Comparison of ENCODE assay signal across 26 cellular contexts in the genomic region with DNA sequence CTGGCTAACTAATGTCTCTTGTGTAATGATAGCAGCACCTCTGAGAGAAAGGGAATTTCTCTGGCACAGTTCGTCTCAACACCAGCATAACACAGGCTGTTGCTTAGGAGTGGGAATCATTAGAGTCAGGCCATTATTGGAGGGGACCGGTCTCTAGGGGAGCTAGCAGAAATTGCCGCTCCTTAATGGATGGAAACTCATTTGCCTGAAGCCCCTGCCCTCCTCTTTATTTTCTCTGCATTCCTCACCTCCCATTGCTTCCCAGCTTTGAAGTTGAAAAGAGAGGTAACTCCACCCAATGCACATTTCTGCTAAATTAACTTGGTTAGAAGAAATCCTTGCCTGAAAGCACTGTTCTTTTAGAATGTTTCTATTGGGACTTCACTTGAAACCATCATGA. TPM values are rescaled to one million over a fixed set of nuclear protein-coding genes. Genes with fewer than 3 reads are reported as not detected.
"Had no signal": no experiment of that assay in that cellular context is flagged by ENCODE, and none has a peak within 500 bp of the region (broad histone marks: within the 10 kb centered on the region; RNA-seq: fewer than 3 reads in every experiment).

No MANE protein-coding gene starts in this region.

- H3K9me3 ChIP-seq: colonic mucosa, gastrocnemius medialis, heart left ventricle, left ventricle myocardium inferior, spleen, tibial nerve, uterus had no signal

- H3K4me1 Mint-ChIP-seq: activated CD8-positive, alpha-beta memory T cell treated with anti-CD3 and anti-CD28 coated beads, Interleukin-2, amount 10 ng/mL, durations not matched to agents 7 days and 5 days; activated naive CD8-positive, alpha-beta T cell treated with anti-CD3 and anti-CD28 coated beads, Interleukin-2, amount 50 U/mL, for 24 hours; immature natural killer cell had no signal

- H3K27me3 ChIP-seq: colonic mucosa, gastrocnemius medialis, heart left ventricle, spleen, tibial nerve, uterus had no signal

- H3K27me3 Mint-ChIP-seq: activated CD4-positive, alpha-beta memory T cell treated with anti-CD3 and anti-CD28 coated beads, Interleukin-2, amount 10 ng/mL, durations not matched to agents 7 days and 5 days; activated CD8-positive, alpha-beta memory T cell treated with anti-CD3 and anti-CD28 coated beads, Interleukin-2, amount 10 ng/mL, durations not matched to agents 7 days and 5 days; activated naive CD8-positive, alpha-beta T cell treated with anti-CD3 and anti-CD28 coated beads, Interleukin-2, amount 50 U/mL, for 24 hours; activated T-helper 17 cell treated with anti-CD3 and anti-CD28 coated beads, Interleukin-2, amount 50 U/mL, for 72 hours; central memory CD8-positive, alpha-beta T cell; memory B cell; naive thymus-derived CD4-positive, alpha-beta T cell had no signal

- H3K27ac Mint-ChIP-seq: activated CD4-positive, alpha-beta memory T cell treated with anti-CD3 and anti-CD28 coated beads, Interleukin-2, amount 10 ng/mL, durations not matched to agents 7 days and 5 days; activated CD8-positive, alpha-beta memory T cell treated with anti-CD3 and anti-CD28 coated beads, Interleukin-2, amount 10 ng/mL, durations not matched to agents 7 days and 5 days; activated naive CD8-positive, alpha-beta T cell treated with anti-CD3 and anti-CD28 coated beads, Interleukin-2, amount 50 U/mL, for 24 hours; activated T-helper 17 cell treated with anti-CD3 and anti-CD28 coated beads, Interleukin-2, amount 50 U/mL, for 72 hours; immature natural killer cell; memory B cell; naive thymus-derived CD4-positive, alpha-beta T cell had no signal

- H3K27ac ChIP-seq: colonic mucosa, gastrocnemius medialis, heart left ventricle, left ventricle myocardium inferior, spleen, tibial nerve, uterus had no signal

- H3K36me3 ChIP-seq: colonic mucosa, gastrocnemius medialis, uterus had no signal

- H3K4me3 Mint-ChIP-seq: activated CD4-positive, alpha-beta memory T cell treated with anti-CD3 and anti-CD28 coated beads, Interleukin-2, amount 10 ng/mL, durations not matched to agents 7 days and 5 days; activated CD8-positive, alpha-beta memory T cell treated with anti-CD3 and anti-CD28 coated beads, Interleukin-2, amount 10 ng/mL, durations not matched to agents 7 days and 5 days; activated naive CD8-positive, alpha-beta T cell treated with anti-CD3 and anti-CD28 coated beads, Interleukin-2, amount 50 U/mL, for 24 hours; activated T-helper 17 cell treated with anti-CD3 and anti-CD28 coated beads, Interleukin-2, amount 50 U/mL, for 72 hours; central memory CD8-positive, alpha-beta T cell; immature natural killer cell; memory B cell; naive thymus-derived CD4-positive, alpha-beta T cell had no signal

- ATAC-seq: activated CD8-positive, alpha-beta memory T cell treated with anti-CD3 and anti-CD28 coated beads, Interleukin-2, amount 10 ng/mL, durations not matched to agents 7 days and 5 days; activated naive CD8-positive, alpha-beta T cell treated with anti-CD3 and anti-CD28 coated beads, Interleukin-2, amount 50 U/mL, for 24 hours; activated T-helper 17 cell treated with anti-CD3 and anti-CD28 coated beads, Interleukin-2, amount 50 U/mL, for 72 hours; esophagus mucosa; gastrocnemius medialis; heart left ventricle; naive thymus-derived CD4-positive, alpha-beta T cell had no signal

- H3K4me3 ChIP-seq: colonic mucosa, gastrocnemius medialis, heart left ventricle, left ventricle myocardium inferior, spleen, tibial nerve, uterus had no signal

- DNase-seq: activated CD4-positive, alpha-beta memory T cell treated with anti-CD3 and anti-CD28 coated beads, Interleukin-2, amount 10 ng/mL, durations not matched to agents 7 days and 5 days; activated CD4-positive, alpha-beta T cell treated with anti-CD3 and anti-CD28 coated beads for 48 hours; activated CD4-positive, CD25-positive, alpha-beta regulatory T cell; activated CD8-positive, alpha-beta memory T cell treated with anti-CD3 and anti-CD28 coated beads, Interleukin-2, amount 10 ng/mL, durations not matched to agents 7 days and 5 days; activated naive CD4-positive, alpha-beta T cell; activated naive CD8-positive, alpha-beta T cell treated with anti-CD3 and anti-CD28 coated beads, Interleukin-2, amount 50 U/mL, for 24 hours; activated T-cell treated with anti-CD3 and anti-CD28 coated beads, Interleukin-2, amount 50 U/mL, for 1 hour; aorta; colonic mucosa; gastrocnemius medialis; heart left ventricle; immature natural killer cell; kidney glomerular epithelial cell; left ventricle myocardium inferior; naive thymus-derived CD4-positive, alpha-beta T cell; occipital lobe; posterior cingulate gyrus; spleen; stimulated activated naive CD4-positive, alpha-beta T cell treated with Interleukin-2 at 50 U/mL for 16 hours; T-helper 9 cell; uterus had no signal

- H3K9me3 Mint-ChIP-seq: activated CD4-positive, alpha-beta memory T cell treated with anti-CD3 and anti-CD28 coated beads, Interleukin-2, amount 10 ng/mL, durations not matched to agents 7 days and 5 days; activated naive CD8-positive, alpha-beta T cell treated with anti-CD3 and anti-CD28 coated beads, Interleukin-2, amount 50 U/mL, for 24 hours; activated T-helper 17 cell treated with anti-CD3 and anti-CD28 coated beads, Interleukin-2, amount 50 U/mL, for 72 hours; central memory CD8-positive, alpha-beta T cell; immature natural killer cell; memory B cell; naive thymus-derived CD4-positive, alpha-beta T cell had no signal

- H3K4me1 ChIP-seq: colonic mucosa, left ventricle myocardium inferior had no signal

RNA-seq across cellular contexts. Expression of a gene that starts 11.9 kb away (rescaled TPM):
- total RNA-seq: activated CD4-positive, alpha-beta memory T cell treated with anti-CD3 and anti-CD28 coated beads, Interleukin-2, amount 10 ng/mL, durations not matched to agents 7 days and 5 days; activated CD8-positive, alpha-beta memory T cell treated with anti-CD3 and anti-CD28 coated beads, Interleukin-2, amount 10 ng/mL, durations not matched to agents 7 days and 5 days had no signal
